In the genomic region with DNA sequence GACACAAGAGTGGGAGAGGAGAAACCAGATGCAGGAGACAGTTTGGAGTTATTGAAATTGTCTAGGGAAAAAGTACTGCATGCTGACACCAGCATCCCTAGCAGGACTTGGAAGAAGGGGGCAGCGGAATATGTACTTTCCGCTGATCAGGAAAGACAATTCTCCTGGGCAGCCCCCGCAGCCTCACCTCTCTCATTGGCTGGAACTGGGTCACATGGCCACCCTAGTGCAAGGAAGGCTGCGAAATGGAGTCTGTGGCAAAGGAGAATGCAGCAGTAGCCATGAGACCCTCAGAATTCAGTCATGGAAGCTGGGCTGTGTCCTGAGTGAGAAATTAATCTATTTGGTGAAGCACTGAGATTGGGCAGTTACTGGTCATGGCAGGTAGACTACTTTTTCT, we compare ENCODE assay signal across 3 cellular contexts.
TF ChIP-seq lines count a peak whose summit lies in the region.

No MANE protein-coding gene starts in this region.

TF ChIP-seq in SK-N-SH, 30 proteins besides CTCF, POLR2A, EP300 and RAD21:
- no peak for TF ChIP-seq TEAD4 (IDR thresholded peaks at IDR 0.05; ENCODE audit: borderline replicate concordance, insufficient read depth)
- no peak for TF ChIP-seq EZH2phosphoT487 (IDR thresholded peaks at IDR 0.05; ENCODE audit: borderline replicate concordance, low read depth)
- TF ChIP-seq, protein P1, sequence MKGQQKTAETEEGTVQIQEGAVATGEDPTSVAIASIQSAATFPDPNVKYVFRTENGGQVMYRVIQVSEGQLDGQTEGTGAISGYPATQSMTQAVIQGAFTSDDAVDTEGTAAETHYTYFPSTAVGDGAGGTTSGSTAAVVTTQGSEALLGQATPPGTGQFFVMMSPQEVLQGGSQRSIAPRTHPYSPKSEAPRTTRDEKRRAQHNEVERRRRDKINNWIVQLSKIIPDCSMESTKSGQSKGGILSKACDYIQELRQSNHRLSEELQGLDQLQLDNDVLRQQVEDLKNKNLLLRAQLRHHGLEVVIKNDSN (IDR thresholded peaks at IDR 0.05; ENCODE audit: borderline replicate concordance, low read depth): peak; percentile 35; the same call in 1 of the 2 replicates
- TF ChIP-seq TCF12 (IDR thresholded peaks at IDR 0.05): no peak
- no peak for TF ChIP-seq RFX5 (IDR thresholded peaks at IDR 0.05; ENCODE audit: low read length)
- TF ChIP-seq ELF1 (IDR thresholded peaks at IDR 0.05): no peak
TF ChIP-seq in SK-N-SH: peak in this region for 1.

TF ChIP-seq in SK-N-SH treated with all-trans-retinoic acid at 6 μM for 48 hours, 23 proteins besides CTCF, POLR2A, EP300 and RAD21:
- no peak for TF ChIP-seq ZFP30 (CRISPR knock-in tag; IDR thresholded peaks at IDR 0.05)
- no peak for TF ChIP-seq BACH2 (CRISPR knock-in tag; IDR thresholded peaks at IDR 0.05; ENCODE audit: borderline replicate concordance)
- TF ChIP-seq RARB (CRISPR knock-in tag; IDR thresholded peaks at IDR 0.05): no peak
- no peak for TF ChIP-seq ZC3H10 (CRISPR knock-in tag; IDR thresholded peaks at IDR 0.05)

TF ChIP-seq in WTC11, 78 proteins besides CTCF, POLR2A, EP300 and RAD21:
- TF ChIP-seq ZNF416 (CRISPR knock-in tag; IDR thresholded peaks at IDR 0.05): no peak
- TF ChIP-seq ZNF138 (CRISPR knock-in tag; conservative IDR thresholded peaks at IDR 0.05): no peak
- peak; percentile 51 for TF ChIP-seq NFYB (CRISPR knock-in tag; conservative IDR thresholded peaks at IDR 0.05; ENCODE audit: low read depth)
- TF ChIP-seq, protein P1 (CRISPR knock-in tag; IDR thresholded peaks at IDR 0.05): 0 out of 2 replicates have a peak, but pooled peaks have one; percentile 26
- TF ChIP-seq, protein P2, sequence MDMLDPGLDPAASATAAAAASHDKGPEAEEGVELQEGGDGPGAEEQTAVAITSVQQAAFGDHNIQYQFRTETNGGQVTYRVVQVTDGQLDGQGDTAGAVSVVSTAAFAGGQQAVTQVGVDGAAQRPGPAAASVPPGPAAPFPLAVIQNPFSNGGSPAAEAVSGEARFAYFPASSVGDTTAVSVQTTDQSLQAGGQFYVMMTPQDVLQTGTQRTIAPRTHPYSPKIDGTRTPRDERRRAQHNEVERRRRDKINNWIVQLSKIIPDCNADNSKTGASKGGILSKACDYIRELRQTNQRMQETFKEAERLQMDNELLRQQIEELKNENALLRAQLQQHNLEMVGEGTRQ (CRISPR knock-in tag; IDR thresholded peaks at IDR 0.05): peak; percentile 58
